ENCODE assay signal across 31 cellular contexts in the genomic region with DNA sequence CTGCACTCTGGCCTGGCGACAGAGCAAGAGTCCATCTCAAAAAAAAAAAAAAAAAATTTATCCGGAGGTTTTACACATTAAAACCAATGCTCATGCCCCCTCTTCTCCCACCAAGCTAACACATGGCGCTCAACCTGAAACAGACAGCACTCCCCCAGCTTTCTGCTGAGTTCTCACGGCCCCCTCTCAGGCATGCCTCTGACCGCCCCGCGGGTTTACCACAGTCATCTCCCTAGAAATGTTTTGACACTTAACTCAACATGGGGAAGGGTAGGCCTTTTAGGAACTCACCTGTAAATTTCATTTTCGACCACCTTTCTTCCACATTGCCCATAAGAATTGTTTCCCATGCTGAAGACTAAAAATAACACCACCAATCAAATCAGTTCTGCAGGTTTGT.
"Had no signal": no experiment of that assay in that cellular context is flagged by ENCODE, and none has a peak within 500 bp of the region (broad histone marks: within the 10 kb centered on the region; RNA-seq: fewer than 3 reads in every experiment).

No MANE protein-coding gene starts in this region.

- H3K4me2 ChIP-seq: PC-9 had no signal

- H3K27ac ChIP-seq: PC-9, RWPE1, SJCRH30, SK-N-MC had no signal

- H3K9me3 ChIP-seq: SJCRH30 had no signal

- ATAC-seq: activated CD4-positive, alpha-beta T cell treated with anti-CD3 and anti-CD28 coated beads for 36 hours; activated CD4-positive, CD25-positive, alpha-beta regulatory T cell treated with anti-CD3 and anti-CD28 coated beads, Interleukin-2, amount 50 U/mL, for 24 hours; activated CD8-positive, alpha-beta T cell treated with anti-CD3 and anti-CD28 coated beads, Interleukin-2, amount 10 ng/mL, durations not matched to agents 7 days and 5 days; activated naive CD8-positive, alpha-beta T cell treated with anti-CD3 and anti-CD28 coated beads, Interleukin-2, amount 50 U/mL, for 24 hours; Right ventricle myocardium inferior had no signal

- DNase-seq: activated CD4-positive, alpha-beta T cell treated with anti-CD3 and anti-CD28 coated beads for 36 hours; activated CD4-positive, alpha-beta T cell treated with anti-CD3 and anti-CD28 coated beads, Interleukin-2, amount 10 ng/mL, durations not matched to agents 7 days and 5 days; activated CD4-positive, alpha-beta T cell treated with anti-CD3 and anti-CD28 coated beads, Interleukin-2, amount 50 U/mL, for 48 hours; activated CD8-positive, alpha-beta T cell treated with anti-CD3 and anti-CD28 coated beads, Interleukin-2, amount 10 ng/mL, durations not matched to agents 7 days and 5 days; activated gamma-delta T cell; activated naive CD4-positive, alpha-beta T cell treated with Interleukin-2 at 50 U/mL for 16 hours; activated naive CD8-positive, alpha-beta T cell treated with anti-CD3 and anti-CD28 coated beads, Interleukin-2, amount 50 U/mL, for 24 hours; activated T-cell treated with anti-CD3 and anti-CD28 coated beads, Interleukin-2, amount 50 U/mL, for 24 hours; anterior cingulate cortex; Kasumi-1; KG1; MM.1S; MV-4-11; NCI-H1092; NCI-H1417; NCI-H146; NCI-H187; NCI-H2029 treated with DMSO at 0.1 percent for 48 hours; NCI-H2107; NCI-H2171; NCI-H510A; NCI-H526; NCI-H748 treated with DMSO at 0.1 percent for 48 hours; PC-9; SJCRH30 had no signal

- H3K27me3 ChIP-seq: SJCRH30 had no signal

- FAIRE-seq: RCC 7860, TTC549 had no signal

- H3K4me3 ChIP-seq: PC-9, SJCRH30, SK-N-MC had no signal

- H2AFZ ChIP-seq: PC-9 had no signal

- H3K4me1 ChIP-seq: SJCRH30 had no signal
